ENCODE assay signal across 12 cellular contexts in genomic region chr5:91212336-91213092, GRCh38.
DNase-seq lines count a peak whose midpoint lies in the region; ATAC-seq and TF ChIP-seq lines count a peak whose summit lies in the region.
"Had no signal": no experiment of that assay in that cellular context is flagged by ENCODE, and none has a peak within 500 bp of the region (broad histone marks: within the 10 kb centered on the region; RNA-seq: fewer than 3 reads in every experiment).

No MANE protein-coding gene starts in this region.

- peak; percentile 26 to 73 (median 64) for ATAC-seq in heart right ventricle
- ATAC-seq in activated T-cell treated with anti-CD3 and anti-CD28 coated beads, Interleukin-2, amount 50 U/mL, for 4 hours, result no peak

- no peaks in the 10 kb centered on the region for H3K4me1 Mint-ChIP-seq in activated T-cell treated with anti-CD3 and anti-CD28 coated beads, Interleukin-2, amount 50 U/mL, for 4 hours (ENCODE audit: low read depth)

- H3K27me3 Mint-ChIP-seq in activated T-cell treated with anti-CD3 and anti-CD28 coated beads, Interleukin-2, amount 50 U/mL, for 4 hours (ENCODE audit: low read depth), result peaks cover 13% of the 10 kb centered on the region
- H3K27me3 Mint-ChIP-seq: stimulated activated naive CD8-positive, alpha-beta T cell treated with anti-CD3 and anti-CD28 coated beads, Interleukin-15, Interleukin-2, amounts not matched to agents 100 ng/mL and 50 ng/mL, for 24 hours had no signal

- no peaks in the 10 kb centered on the region for H3K27me3 ChIP-seq in heart right ventricle
- H3K27me3 ChIP-seq in skeletal muscle tissue (ENCODE audit: control insufficient read depth in 3 of 3, insufficient read depth in 3 of 3, low read length in 3 of 3), result no peaks in the 10 kb centered on the region
- H3K27me3 ChIP-seq in WERI-Rb-1 (ENCODE audit: insufficient read depth, low read depth, severe bottlenecking), result no peaks in the 10 kb centered on the region
- H3K27me3 ChIP-seq: Peyer's patch had no signal

- H3K27ac ChIP-seq in heart right ventricle, result peak overlapping the region in 8 of 10 donors; percentile 33 to 83 (median 59)
- H3K27ac ChIP-seq in skeletal muscle tissue (ENCODE audit: low read depth, low read length), result peak overlapping the region; percentile 57
- H3K27ac ChIP-seq in WERI-Rb-1, result no peak overlapping the region

- H3K9me3 Mint-ChIP-seq in activated T-cell treated with anti-CD3 and anti-CD28 coated beads, Interleukin-2, amount 50 U/mL, for 4 hours, result no peaks in the 10 kb centered on the region
- H3K9me3 Mint-ChIP-seq: stimulated activated naive CD8-positive, alpha-beta T cell treated with anti-CD3 and anti-CD28 coated beads, Interleukin-15, Interleukin-2, amounts not matched to agents 100 ng/mL and 50 ng/mL, for 24 hours had no signal

- intact Hi-C loops in heart right ventricle (cut with DNase I), result loop anchor here in 5 of 10 donors (10.0 kb wide), 2 partner anchors 88 to 108 kb away; no protein-coding TSS in a partner anchor

- H3K4me3 ChIP-seq in heart right ventricle (no peak overlapping the region), skeletal muscle tissue (ENCODE audit: low read length in 3 of 3) (no peak overlapping the region), WERI-Rb-1 (ENCODE audit: low read depth, low read length) (no peak overlapping the region)
- H3K4me3 ChIP-seq: Peyer's patch had no signal

- no peaks in the 10 kb centered on the region for H3K36me3 Mint-ChIP-seq in activated T-cell treated with anti-CD3 and anti-CD28 coated beads, Interleukin-2, amount 50 U/mL, for 4 hours (ENCODE audit: insufficient read depth)

- TF ChIP-seq CTCF in heart right ventricle (IDR thresholded peaks at IDR 0.05), result no peak
- TF ChIP-seq CTCF in WERI-Rb-1 (IDR thresholded peaks at IDR 0.05; ENCODE audit: low read depth, low read length), result no peak

- no peak overlapping the region for H3K4me3 Mint-ChIP-seq in activated T-cell treated with anti-CD3 and anti-CD28 coated beads, Interleukin-2, amount 50 U/mL, for 4 hours
- H3K4me3 Mint-ChIP-seq: stimulated activated naive CD8-positive, alpha-beta T cell treated with anti-CD3 and anti-CD28 coated beads, Interleukin-15, Interleukin-2, amounts not matched to agents 100 ng/mL and 50 ng/mL, for 24 hours had no signal

- H3K9ac ChIP-seq in skeletal muscle tissue (ENCODE audit: low read depth in 1 of 3, low read length in 3 of 3), result no peak overlapping the region

- H3K36me3 ChIP-seq in heart right ventricle (no peaks in the 10 kb centered on the region), skeletal muscle tissue (ENCODE audit: control insufficient read depth in 3 of 3, insufficient read depth in 3 of 3, low read length in 3 of 3) (no peaks in the 10 kb centered on the region), WERI-Rb-1 (no peaks in the 10 kb centered on the region)
- H3K36me3 ChIP-seq: Peyer's patch had no signal

- H3K9me3 ChIP-seq in heart right ventricle, result no peaks in the 10 kb centered on the region
- no peaks in the 10 kb centered on the region for H3K9me3 ChIP-seq in skeletal muscle tissue (ENCODE audit: control insufficient read depth in 3 of 3, low read length in 3 of 3)
- H3K9me3 ChIP-seq in WERI-Rb-1 (ENCODE audit: severe bottlenecking), result no peaks in the 10 kb centered on the region
- H3K9me3 ChIP-seq: Peyer's patch had no signal

- peaks cover 0 to 20% (median 16%) of the 10 kb centered on the region in 9 donors for H3K4me1 ChIP-seq in heart right ventricle
- H3K4me1 ChIP-seq in skeletal muscle tissue (ENCODE audit: control insufficient read depth in 3 of 3, insufficient read depth in 3 of 3, low read length in 3 of 3), result peaks cover 0 to 11% (median 3%) of the 10 kb centered on the region in 3 donors
- H3K4me1 ChIP-seq: Peyer's patch had no signal

- 49 to 62% methylated on average over 4 of the region's 4 CpGs for WGBS in heart right ventricle, 2 donors

- DNase-seq in ELF-1 (ENCODE audit: low read depth, low spot score) (peak; percentile 12), T1000 (lab: John Stamatoyannopoulos, UW) (peak; percentile 69), heart right ventricle (peak in 1 of 2 donors; percentile 23), NCI-H1092 (lab: John Stamatoyannopoulos, UW) (no peak), WERI-Rb-1 (no peak)
- DNase-seq in activated naive CD4-positive, alpha-beta T cell (lab: John Stamatoyannopoulos, UW), result no peak
- DNase-seq in activated T-cell treated with anti-CD3 and anti-CD28 coated beads, Interleukin-2, amount 50 U/mL, for 4 hours, result no peak
- DNase-seq: GF-D8, Karpas-422 had no signal

Comparison
In these comparisons a context has a peak if more than half of its experiments do, and no peak if none do; other contexts are left out.
1. DNase-seq: peak in ELF-1 (single experiment) and T1000 (single experiment); none in activated naive CD4-positive, alpha-beta T cell (0 of 4), activated T-cell treated with anti-CD3 and anti-CD28 coated beads, Interleukin-2, amount 50 U/mL, for 4 hours (single experiment), NCI-H1092 (single experiment) and WERI-Rb-1 (single experiment).
2. ATAC-seq: peak in heart right ventricle (8 of 8); none in activated T-cell treated with anti-CD3 and anti-CD28 coated beads, Interleukin-2, amount 50 U/mL, for 4 hours (0 of 2).